In the genomic region with DNA sequence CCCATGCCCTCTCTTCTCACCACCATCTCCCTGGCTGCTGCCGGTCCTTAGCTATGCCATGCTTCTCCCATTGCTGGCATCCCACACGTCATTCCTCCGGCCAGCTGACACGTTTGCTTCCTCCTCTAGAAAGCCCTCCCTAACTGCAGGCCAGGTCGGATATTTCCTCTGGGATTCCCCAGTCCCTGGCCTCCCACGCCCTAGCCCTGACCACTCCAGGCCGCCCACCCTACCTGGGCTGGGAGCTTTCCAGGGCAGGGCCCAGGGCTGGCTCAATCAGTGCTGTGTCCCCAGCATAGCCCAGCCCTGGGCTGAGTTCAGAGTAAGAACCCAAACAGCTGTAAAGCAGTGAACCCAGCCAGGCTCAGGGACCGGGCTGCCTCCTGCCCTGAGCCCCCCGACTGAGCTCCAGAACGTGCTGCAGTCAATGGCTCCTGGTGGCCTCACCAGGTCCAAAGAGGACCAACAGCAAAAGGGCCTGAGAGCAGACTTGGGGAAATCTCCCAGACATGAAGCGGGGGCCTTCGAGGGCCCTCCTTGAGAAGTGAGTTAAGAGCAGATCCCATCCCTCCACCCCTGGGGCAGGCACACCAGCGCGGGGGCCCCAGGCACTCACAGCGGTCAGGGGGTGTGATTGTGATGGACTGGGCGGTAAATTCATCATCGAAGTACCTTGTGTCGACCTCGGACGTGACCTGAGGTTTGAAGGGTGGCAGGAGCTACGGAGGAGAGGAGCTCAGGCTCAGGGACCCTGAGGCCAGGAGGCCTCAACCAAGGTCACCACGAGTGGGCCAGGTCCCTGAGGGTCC, we compare ENCODE assay signal across 23 cellular contexts. TPM values are rescaled to one million over a fixed set of nuclear protein-coding genes. Genes with fewer than 3 reads are reported as not detected.
"Had no signal": no experiment of that assay in that cellular context is flagged by ENCODE, and none has a peak within 500 bp of the region (broad histone marks: within the 10 kb centered on the region; RNA-seq: fewer than 3 reads in every experiment).

No MANE protein-coding gene starts in this region.

- H3K27ac Mint-ChIP-seq: activated CD4-positive, alpha-beta T cell treated with anti-CD3 and anti-CD28 coated beads, Interleukin-2, amount 10 ng/mL, durations not matched to agents 24 days and 14 days; effector memory CD8-positive, alpha-beta T cell had no signal

- H3K9me3 ChIP-seq: ascending aorta, breast epithelium, esophagus squamous epithelium, heart right ventricle, prostate gland, right atrium auricular region, testis, upper lobe of left lung had no signal

- H3K4me1 ChIP-seq: breast epithelium, prostate gland had no signal

- H3K36me3 ChIP-seq: breast epithelium had no signal

- H3K4me3 Mint-ChIP-seq: activated CD4-positive, alpha-beta T cell treated with anti-CD3 and anti-CD28 coated beads, Interleukin-2, amount 10 ng/mL, durations not matched to agents 24 days and 14 days; neural crest cell had no signal

- H3K4me3 ChIP-seq: ascending aorta, breast epithelium, esophagus squamous epithelium, heart right ventricle, prostate gland, right atrium auricular region, testis, upper lobe of left lung had no signal

- H3K27me3 Mint-ChIP-seq: activated CD4-positive, alpha-beta T cell treated with anti-CD3 and anti-CD28 coated beads, Interleukin-2, amount 10 ng/mL, durations not matched to agents 24 days and 14 days; effector memory CD8-positive, alpha-beta T cell had no signal

- H3K27me3 ChIP-seq: ascending aorta, breast epithelium, esophagus squamous epithelium, heart right ventricle, right atrium auricular region, testis, upper lobe of left lung had no signal

- DNase-seq: activated CD4-positive, alpha-beta T cell treated with anti-CD3 and anti-CD28 coated beads, Interleukin-2, amount 10 ng/mL, durations not matched to agents 24 days and 14 days; activated CD4-positive, CD25-positive, alpha-beta regulatory T cell; activated CD8-positive, alpha-beta memory T cell treated with anti-CD3 and anti-CD28 coated beads, Interleukin-2, amount 50 U/mL, for 4 hours; activated effector memory CD4-positive, alpha-beta T cell treated with anti-CD3 and anti-CD28 coated beads, Interleukin-2, amount 50 U/mL, for 16 hours; activated naive CD4-positive, alpha-beta T cell treated with anti-CD3 and anti-CD28 coated beads, Interleukin-2, amount 50 U/mL, for 16 hours; activated T-cell treated with anti-CD3 and anti-CD28 coated beads, Interleukin-2, amount 50 U/mL, for 48 hours; cerebellar nuclear complex; effector memory CD8-positive, alpha-beta T cell; esophagus squamous epithelium; heart right ventricle; stimulated activated CD4-positive, alpha-beta T cell treated with anti-CD3 and anti-CD28 coated beads, Interleukin-12 subunit alpha, Interleukin-12 subunit beta, amount 100 ng/mL, for 4 hours; stimulated activated CD4-positive, alpha-beta T cell treated with anti-CD3 and anti-CD28 coated beads, Interleukin-2, amount 100 ng/mL, for 24 hours; T1000; testis had no signal

- H3K27ac ChIP-seq: ascending aorta, breast epithelium, esophagus squamous epithelium, heart right ventricle, prostate gland, right atrium auricular region, testis, upper lobe of left lung had no signal

- H3K9me3 Mint-ChIP-seq: activated CD4-positive, alpha-beta T cell treated with anti-CD3 and anti-CD28 coated beads, Interleukin-2, amount 10 ng/mL, durations not matched to agents 24 days and 14 days; effector memory CD8-positive, alpha-beta T cell; neural crest cell had no signal

- ATAC-seq: effector memory CD8-positive, alpha-beta T cell; heart right ventricle; left lobe of liver had no signal

RNA-seq across cellular contexts. Expression of gene CCNP, which starts 8.1 kb away (rescaled TPM):
- total RNA-seq: ascending aorta, esophagus squamous epithelium, heart right ventricle, myocyte, right atrium auricular region had no signal

RNA-seq across cellular contexts. Expression of gene TTC9B, which starts 16.4 kb away (rescaled TPM):
- total RNA-seq: activated CD4-positive, alpha-beta T cell treated with anti-CD3 and anti-CD28 coated beads, Interleukin-2, amount 10 ng/mL, durations not matched to agents 24 days and 14 days; ascending aorta; esophagus squamous epithelium; heart right ventricle; left lobe of liver; myocyte; osteocyte; prostate gland; right atrium auricular region; upper lobe of left lung had no signal
